8 cellular contexts compared by ENCODE assay signal in genomic region chr19:10390652-10391286, GRCh38. TPM values are rescaled to one million over a fixed set of nuclear protein-coding genes. Genes with fewer than 3 reads are reported as not detected.
DNase-seq lines count a peak whose midpoint lies in the region; ATAC-seq and TF ChIP-seq lines count a peak whose summit lies in the region.

No MANE protein-coding gene starts in this region.

- H3K4me1 ChIP-seq in GM23248 (ENCODE audit: insufficient read depth) (no peaks in the 10 kb centered on the region), mucosa of descending colon (ENCODE audit: low read depth) (no peaks in the 10 kb centered on the region), stomach (peaks cover 5 to 9% (median 8%) of the 10 kb centered on the region in 4 donors)
- H3K4me1 ChIP-seq in effector memory CD4-positive, alpha-beta T cell (ENCODE audit: control insufficient read depth, insufficient read depth, low read length, poor library complexity, severe bottlenecking), result no peaks in the 10 kb centered on the region

- H3K27me3 ChIP-seq in GM23248 (replicated peaks; ENCODE audit: insufficient read depth), result no peaks in the 10 kb centered on the region
- H3K27me3 ChIP-seq in effector memory CD4-positive, alpha-beta T cell (replicated peaks; ENCODE audit: control insufficient read depth, insufficient read depth, low read length, poor library complexity, severe bottlenecking), result no peaks in the 10 kb centered on the region
- peaks cover 0 to 6% (median 0%) of the 10 kb centered on the region in 3 donors for H3K27me3 ChIP-seq in stomach

- no peak overlapping the region for H3K9ac ChIP-seq in GM23248

- no peak overlapping the region for H3K27ac ChIP-seq in GM23248
- H3K27ac ChIP-seq in effector memory CD4-positive, alpha-beta T cell (ENCODE audit: insufficient read depth, low read length, poor library complexity, severe bottlenecking), result peak overlapping the region; percentile 3
- no peak overlapping the region for H3K27ac ChIP-seq in stomach

- H3K27me3 Mint-ChIP-seq in activated CD4-positive, alpha-beta memory T cell treated with anti-CD3 and anti-CD28 coated beads, Interleukin-2, amount 10 ng/mL, durations not matched to agents 7 days and 5 days, result no peaks in the 10 kb centered on the region

- H3K4me2 ChIP-seq in GM23248 (ENCODE audit: unreplicated experiment), result no peak overlapping the region

- peak overlapping the region; percentile 53 for H3K27ac Mint-ChIP-seq in activated CD4-positive, alpha-beta memory T cell treated with anti-CD3 and anti-CD28 coated beads, Interleukin-2, amount 10 ng/mL, durations not matched to agents 7 days and 5 days

- CTCF ChIA-PET in activated CD4-positive, alpha-beta memory T cell treated with anti-CD3 and anti-CD28 coated beads, Interleukin-2, amount 10 ng/mL, durations not matched to agents 7 days and 5 days (lab: Charles Lee), result interaction anchor here (0.6 to 6.8 kb wide), 22 partner anchors 8 to 309 kb away, joined by 3 to 238 read pairs (median 4); partner anchors contain the start of genes CDC37, ICAM1, MRPL4 and PDE4A

- no peaks in the 10 kb centered on the region for H3K9me3 Mint-ChIP-seq in activated CD4-positive, alpha-beta memory T cell treated with anti-CD3 and anti-CD28 coated beads, Interleukin-2, amount 10 ng/mL, durations not matched to agents 7 days and 5 days

- H3K79me2 ChIP-seq in GM23248 (ENCODE audit: insufficient read depth), result no peaks in the 10 kb centered on the region

- intact Hi-C loops in mucosa of descending colon (cut with DNase I, micrococcal nuclease), result no loop called here
- intact Hi-C loops in stomach (cut with DNase I; ENCODE audit: low total_unique reads), result loop anchor here (5.0 to 10.0 kb wide), 2 partner anchors 123 to 456 kb away; partner anchors contain the start of gene OLFM2

- H3K4me3 ChIP-seq in AG10803 (ENCODE audit: low read length) (no peak overlapping the region), GM23248 (no peak overlapping the region), mucosa of descending colon (no peak overlapping the region), stomach (no peak overlapping the region)
- H3K4me3 ChIP-seq in effector memory CD4-positive, alpha-beta T cell (ENCODE audit: insufficient read depth, low read depth, low read length, poor library complexity, severe bottlenecking), result no peak overlapping the region

- no peaks in the 10 kb centered on the region for H3K9me3 ChIP-seq in GM23248 (ENCODE audit: low read depth)
- no peaks in the 10 kb centered on the region for H3K9me3 ChIP-seq in effector memory CD4-positive, alpha-beta T cell (ENCODE audit: control insufficient read depth, low read length)
- H3K9me3 ChIP-seq in mucosa of descending colon, result no peaks in the 10 kb centered on the region
- no peaks in the 10 kb centered on the region for H3K9me3 ChIP-seq in stomach

- in situ Hi-C loops in GM23248 (cut with MboI), result loop anchor here (25.0 kb wide), 1 partner anchor 453 kb away; the partner anchor contains the start of gene OLFM2

- H3K4me3 Mint-ChIP-seq in activated CD4-positive, alpha-beta memory T cell treated with anti-CD3 and anti-CD28 coated beads, Interleukin-2, amount 10 ng/mL, durations not matched to agents 7 days and 5 days, result no peak overlapping the region

- no peak overlapping the region for H2AFZ ChIP-seq in GM23248

- ATAC-seq in mucosa of descending colon, result peak; percentile 80
- ATAC-seq in GM21576 (IDR thresholded peaks at IDR 0.05; ENCODE audit: unreplicated experiment), result no peak

- peaks cover 7% of the 10 kb centered on the region for H3K4me1 Mint-ChIP-seq in activated CD4-positive, alpha-beta memory T cell treated with anti-CD3 and anti-CD28 coated beads, Interleukin-2, amount 10 ng/mL, durations not matched to agents 7 days and 5 days

- TF ChIP-seq CTCF in AG10803 (conservative IDR thresholded peaks at IDR 0.05; ENCODE audit: low read length) (peak; percentile 93), mucosa of descending colon (IDR thresholded peaks at IDR 0.05) (peak; percentile 49), stomach (IDR thresholded peaks at IDR 0.05) (peak in 5 of 7 experiments; percentile 77 to 86 (median 80))

- DNase-seq in AG10803 (ENCODE audit: low read depth) (peak; percentile 63), GM23248 (peak; percentile 70), NCI-H526 treated with DMSO at 0.1 percent for 48 hours (lab: John Stamatoyannopoulos, UW) (peak; percentile 1), mucosa of descending colon (peak in 2 of 3 donors; percentile 69 to 90), stomach (peak; percentile 79)
- peak; percentile 71 for DNase-seq in activated CD4-positive, alpha-beta memory T cell treated with anti-CD3 and anti-CD28 coated beads, Interleukin-2, amount 10 ng/mL, durations not matched to agents 7 days and 5 days
- DNase-seq in effector memory CD4-positive, alpha-beta T cell, result peak; percentile 33 to 65 (median 46)

- H3K36me3 Mint-ChIP-seq in activated CD4-positive, alpha-beta memory T cell treated with anti-CD3 and anti-CD28 coated beads, Interleukin-2, amount 10 ng/mL, durations not matched to agents 7 days and 5 days (ENCODE audit: low read depth), result peaks cover 45% of the 10 kb centered on the region

- H4K20me1 ChIP-seq in GM23248 (ENCODE audit: insufficient read depth), result no peaks in the 10 kb centered on the region

- TF ChIP-seq POLR2A in stomach (IDR thresholded peaks at IDR 0.05), result no peak

- peaks cover 16% of the 10 kb centered on the region; the same call in 1 of the 2 replicates for H3K36me3 ChIP-seq in GM23248 (ENCODE audit: low read depth)
- peaks cover 41% of the 10 kb centered on the region for H3K36me3 ChIP-seq in effector memory CD4-positive, alpha-beta T cell (ENCODE audit: control insufficient read depth, insufficient read depth, low read length)
- peaks cover 11% of the 10 kb centered on the region for H3K36me3 ChIP-seq in mucosa of descending colon (ENCODE audit: low read depth)
- peaks cover 47 to 58% (median 51%) of the 10 kb centered on the region in 4 donors for H3K36me3 ChIP-seq in stomach

- POLR2A ChIA-PET in activated CD4-positive, alpha-beta memory T cell treated with anti-CD3 and anti-CD28 coated beads, Interleukin-2, amount 10 ng/mL, durations not matched to agents 7 days and 5 days (lab: Charles Lee), result interaction anchor here (0.9 to 3.3 kb wide), 4 partner anchors 10 to 131 kb away, joined by 3 to 17 read pairs (median 12); partner anchors contain the start of gene ICAM1

- no peaks in the 10 kb centered on the region for H3K9me2 ChIP-seq in GM23248 (ENCODE audit: insufficient read depth)

- 0 out of 2 replicates have a peak, but pooled peaks cover 6% of the 10 kb centered on the region for H3F3A ChIP-seq in GM23248 (ENCODE audit: insufficient read depth)

- TF ChIP-seq EP300 in stomach (IDR thresholded peaks at IDR 0.05), result no peak

- WGBS in GM23248 (ENCODE audit: low coverage in 1 of 2, low lambda C conversion rate in 2 of 2, missing lambda C conversion rate in 2 of 2), 2 experiments, result 38 to 42% methylated on average over 9 of the region's 9 CpGs
- WGBS in stomach, 5 donors, result 40 to 58% (median 52%) methylated on average over 9 of the region's 9 CpGs

RNA-seq across cellular contexts. Expression of gene TYK2, which starts 10.4 kb away (rescaled TPM):
- total RNA-seq in GM23248 (2014; rRNA removed; shearing (Covaris generic)), result 64.1 and 85.5 TPM in 2 replicates
- polyA plus RNA-seq in GM23248 (2016; fragmentation: Nextera tagmentation; extraction: Ambion mirVana), result 54.3 and 60.4 TPM in 2 replicates
- total RNA-seq in activated CD4-positive, alpha-beta memory T cell treated with anti-CD3 and anti-CD28 coated beads, Interleukin-2, amount 10 ng/mL, durations not matched to agents 7 days and 5 days, result 100 to 1,000 TPM; 226 to 243 TPM
- 100 to 1,000 TPM; 104 to 142 (median 123) TPM for total RNA-seq in mucosa of descending colon
- total RNA-seq in stomach, result 100 to 1,000 TPM in 4 of 5 donors, 10 to 100 TPM in 1; 45.2 to 365 (median 314) TPM
- polyA plus RNA-seq in stomach, result 100 to 1,000 TPM in 2 of 3 donors, 10 to 100 TPM in 1; 88.8 to 144 (median 107) TPM

RNA-seq across cellular contexts. Expression of gene CDC37, which starts 12.6 kb away (rescaled TPM):
- total RNA-seq in GM23248 (2014; rRNA removed; shearing (Covaris generic)), result 268 and 301 TPM in 2 replicates
- polyA plus RNA-seq in GM23248 (2016; fragmentation: Nextera tagmentation; extraction: Ambion mirVana) (288 and 291 TPM in 2 replicates), stomach (100 to 1,000 TPM; 145 to 179 (median 164) TPM)
- 100 to 1,000 TPM; 239 to 244 TPM for total RNA-seq in activated CD4-positive, alpha-beta memory T cell treated with anti-CD3 and anti-CD28 coated beads, Interleukin-2, amount 10 ng/mL, durations not matched to agents 7 days and 5 days
- total RNA-seq in mucosa of descending colon (100 to 1,000 TPM; 125 to 179 (median 145) TPM), stomach (100 to 1,000 TPM in 4 of 5 donors, 10 to 100 TPM in 1; 84.3 to 390 (median 174) TPM)

RNA-seq across cellular contexts. Expression of gene PDE4A, which starts 29.6 kb away (rescaled TPM):
- total RNA-seq in GM23248 (2014; rRNA removed; shearing (Covaris generic)), result 2.4 and 4.7 TPM in 2 replicates
- polyA plus RNA-seq in GM23248 (2016; fragmentation: Nextera tagmentation; extraction: Ambion mirVana) (15.9 and 17.4 TPM in 2 replicates), stomach (10 to 100 TPM in 2 of 3 donors, 1 to 10 TPM in 1; 5.0 to 12.9 (median 11.0) TPM)
- total RNA-seq in activated CD4-positive, alpha-beta memory T cell treated with anti-CD3 and anti-CD28 coated beads, Interleukin-2, amount 10 ng/mL, durations not matched to agents 7 days and 5 days, result 10 to 100 TPM; 56.2 to 58.1 TPM
- total RNA-seq in mucosa of descending colon (10 to 100 TPM in 2 of 3 donors, 1 to 10 TPM in 1; 7.0 to 27.4 (median 14.7) TPM), stomach (10 to 100 TPM in 2 of 5 donors, 1 to 10 TPM in 3; 2.3 to 30.7 (median 8.9) TPM)

RNA-seq across cellular contexts. Expression of gene ICAM3, which starts 51.3 kb away (rescaled TPM):
- total RNA-seq in GM23248 (2014; rRNA removed; shearing (Covaris generic)), result 3.4 and 8.6 TPM in 2 replicates
- polyA plus RNA-seq in GM23248 (2016; fragmentation: Nextera tagmentation; extraction: Ambion mirVana), result 23.1 and 23.4 TPM in 2 replicates
- total RNA-seq in activated CD4-positive, alpha-beta memory T cell treated with anti-CD3 and anti-CD28 coated beads, Interleukin-2, amount 10 ng/mL, durations not matched to agents 7 days and 5 days, result 100 to 1,000 TPM; 223 to 237 TPM
- total RNA-seq in mucosa of descending colon, result 10 to 100 TPM; 16.0 to 31.6 (median 28.0) TPM
- total RNA-seq in stomach, result 10 to 100 TPM in 1 of 5 donors, 1 to 10 TPM in 3, not detected in 1; 3.5 to 17.1 (median 7.4) TPM
- polyA plus RNA-seq in stomach, result 10 to 100 TPM in 1 of 3 donors, 1 to 10 TPM in 2; 8.5 to 10.5 (median 10.0) TPM

RNA-seq across cellular contexts. Expression of gene RAVER1, which starts 57.4 kb away (rescaled TPM):
- total RNA-seq in GM23248 (2014; rRNA removed; shearing (Covaris generic)), result 23.0 and 27.1 TPM in 2 replicates
- polyA plus RNA-seq in GM23248 (2016; fragmentation: Nextera tagmentation; extraction: Ambion mirVana) (28.7 and 29.2 TPM in 2 replicates), stomach (1 to 10 TPM; 3.3 to 9.3 (median 7.2) TPM)
- total RNA-seq in activated CD4-positive, alpha-beta memory T cell treated with anti-CD3 and anti-CD28 coated beads, Interleukin-2, amount 10 ng/mL, durations not matched to agents 7 days and 5 days, result 10 to 100 TPM; 62.1 to 68.6 TPM
- total RNA-seq in mucosa of descending colon (10 to 100 TPM; 42.4 to 58.1 (median 49.6) TPM), stomach (10 to 100 TPM in 4 of 5 donors, 1 to 10 TPM in 1; 7.5 to 74.7 (median 21.4) TPM)

Comparison
In these comparisons a context has a peak if more than half of its experiments do, and no peak if none do; other contexts are left out.
1. DNase-seq: peak in every context shown above with its lines; median percentile 80 in mucosa of descending colon; 79 in stomach; 71 in activated CD4-positive, alpha-beta memory T cell treated with anti-CD3 and anti-CD28 coated beads, Interleukin-2, amount 10 ng/mL, durations not matched to agents 7 days and 5 days; 70 in GM23248; 63 in AG10803; 46 in effector memory CD4-positive, alpha-beta T cell; 1 in NCI-H526 treated with DMSO at 0.1 percent for 48 hours.